21 cellular contexts compared by ENCODE assay signal in genomic region chr16:35342012-35342411, GRCh38.
DNase-seq lines count a peak whose midpoint lies in the region; ATAC-seq, FAIRE-seq and TF ChIP-seq lines count a peak whose summit lies in the region.
"Had no signal": no experiment of that assay in that cellular context is flagged by ENCODE, and none has a peak within 500 bp of the region (broad histone marks: within the 10 kb centered on the region; RNA-seq: fewer than 3 reads in every experiment).

No MANE protein-coding gene starts in this region.

- H3K27ac ChIP-seq in HepG2 (ENCODE audit: extremely low read length, insufficient read depth, low read length) (no peak overlapping the region), right lobe of liver (no peak overlapping the region), IMR-90 (ENCODE audit: insufficient read depth, low read length) (no peak overlapping the region)
- H3K27ac ChIP-seq: 22Rv1; BLaER1 treated with 17β-estradiol and CSF1 and Interleukin-3, amounts not matched to agents 10 nM and 100 nM; C4-2B had no signal

- H4K91ac ChIP-seq in IMR-90 (ENCODE audit: insufficient read depth, low read depth, low read length) = no peak overlapping the region

- H3K4me1 ChIP-seq in HepG2 (ENCODE audit: insufficient read depth, low read length) (no peaks in the 10 kb centered on the region), right lobe of liver (no peaks in the 10 kb centered on the region), IMR-90 (ENCODE audit: control insufficient read depth, insufficient read depth, low read length) (no peaks in the 10 kb centered on the region)
- H3K4me1 ChIP-seq: BLaER1 treated with 17β-estradiol and CSF1 and Interleukin-3, amounts not matched to agents 10 nM and 100 nM; Caco-2 had no signal

- WGBS in HepG2 (ENCODE audit: low lambda C conversion rate) = 4% methylated on average over 4 of the region's 4 CpGs
- WGBS in right lobe of liver (ENCODE audit: insufficient coverage, low coverage, low lambda C conversion rate, missing lambda C conversion rate) = 16% methylated on average over 4 of the region's 4 CpGs
- no CpG with 5 or more reads among the region's 4 CpGs for WGBS in IMR-90 (ENCODE audit: extremely low coverage in 2 of 2, insufficient read length in 1 of 2), 2 experiments

- TF ChIP-seq EP300 in HepG2 (IDR thresholded peaks at IDR 0.05; ENCODE audit: low read depth in 2 of 2, low read length in 2 of 2) (no peak), HepG2 (CRISPR knock-in tag; IDR thresholded peaks at IDR 0.05; ENCODE audit: borderline replicate concordance) (no peak)

- H2BK20ac ChIP-seq in IMR-90 (ENCODE audit: low read depth, low read length) = no peak overlapping the region

- no peak overlapping the region for H2AK5ac ChIP-seq in IMR-90 (ENCODE audit: low read depth, low read length)

- dilution Hi-C loops in IMR-90 (cut with HindIII; ENCODE audit: low sequenced_read_pairs, unreplicated experiment) = no loop called here

- no peak for FAIRE-seq in HepG2 (lab: Jason Lieb, UNC)
- peak; percentile 5 for FAIRE-seq in urothelium cell line (lab: Jason Lieb, UNC)
- FAIRE-seq: D721Med, G401.6, GM12891, GM18507 had no signal

- DNase-seq in HepG2 (ENCODE audit: low spot score) (no peak), right lobe of liver (no peak), IMR-90 (no peak), urothelium cell line (ENCODE audit: low spot score) (no peak), AG08396 (ENCODE audit: low spot score) (no peak), T-helper 9 cell (no peak)
- DNase-seq: ACHN; AML-193; Caco-2; Calu3; CD4-positive, alpha-beta T cell; CD8-positive, alpha-beta T cell; DMS79 treated with DMSO at 0.1 percent for 48 hours; GF-D8 had no signal

- H3K36me3 ChIP-seq in HepG2 (replicated peaks in 1 of 2; ENCODE audit: control insufficient read depth in 1 of 2, insufficient read depth in 2 of 2, low read length in 2 of 2) = no peaks in the 10 kb centered on the region; a peak in 1 of 5 replicates
- H3K36me3 ChIP-seq in right lobe of liver = no peaks in the 10 kb centered on the region
- no peaks in the 10 kb centered on the region for H3K36me3 ChIP-seq in IMR-90 (ENCODE audit: control insufficient read depth, insufficient read depth, low read length)
- H3K36me3 ChIP-seq: BLaER1 treated with 17β-estradiol and CSF1 and Interleukin-3, amounts not matched to agents 10 nM and 100 nM had no signal

- intact Hi-C loops in HepG2 (cut with micrococcal nuclease; ENCODE audit: unreplicated experiment) (no loop called here), right lobe of liver (cut with DNase I) (no loop called here), IMR-90 (cut with micrococcal nuclease) (no loop called here)

- in situ Hi-C loops in HepG2 (cut with HindIII; ENCODE audit: extremely low pct_ligation_motif_present, low pct_unique_long_range_greater_than_20kb) (no loop called here), IMR-90 (cut with MboI; ENCODE audit: low sequenced_read_pairs) (no loop called here)

- H3K79me1 ChIP-seq in IMR-90 (ENCODE audit: low read depth in 1 of 2, low read length in 2 of 2) = no peaks in the 10 kb centered on the region

- TF ChIP-seq CTCF in HepG2 (CRISPR knock-in tag; IDR thresholded peaks at IDR 0.05) = no peak
- no peak for TF ChIP-seq CTCF in right lobe of liver (IDR thresholded peaks at IDR 0.05)
- no peak for TF ChIP-seq CTCF in IMR-90 (conservative IDR thresholded peaks at IDR 0.05; ENCODE audit: low read depth, low read length)

- no peaks in the 10 kb centered on the region for H3K79me2 ChIP-seq in HepG2 (ENCODE audit: insufficient read depth, low read length)

- no peak overlapping the region for H3K14ac ChIP-seq in IMR-90 (replicated peaks; ENCODE audit: low read depth, low read length)

- no peak overlapping the region for H3K4ac ChIP-seq in IMR-90 (ENCODE audit: low read depth, low read length)

- H4K5ac ChIP-seq in IMR-90 (ENCODE audit: low read depth, low read length) = no peak overlapping the region

- BruUV-seq in HepG2 (replicated peaks; lab: Mats Ljungman, UMichigan) (no TSS peak), IMR-90 (replicated peaks; lab: Mats Ljungman, UMichigan) (no TSS peak)

- TF ChIP-seq RAD21 in HepG2 (CRISPR knock-in tag; IDR thresholded peaks at IDR 0.05) (no peak), IMR-90 (IDR thresholded peaks at IDR 0.05; ENCODE audit: low read length) (no peak)

- no peak overlapping the region for H2BK120ac ChIP-seq in IMR-90 (ENCODE audit: low read depth, low read length)

- CTCF ChIA-PET in HepG2 (lab: Yijun Ruan, JAX; ENCODE audit: low intra/inter-chr PET ratio, low total read pairs) (no interaction called here), IMR-90 (lab: Yijun Ruan, JAX) (no interaction called here)

- H2AFZ ChIP-seq in HepG2 (ENCODE audit: low read length) (no peak overlapping the region), IMR-90 (replicated peaks; ENCODE audit: low read length, poor library complexity) (no peak overlapping the region)

- no peak overlapping the region for H3K56ac ChIP-seq in IMR-90 (ENCODE audit: extremely low read depth, insufficient read depth, low read length)

- no peaks in the 10 kb centered on the region for H3K9me1 ChIP-seq in IMR-90 (ENCODE audit: insufficient read depth, low read length)

- H3K23ac ChIP-seq in IMR-90 (ENCODE audit: low read depth, low read length) = no peak overlapping the region

- no peak overlapping the region for H2AK9ac ChIP-seq in IMR-90 (replicated peaks; ENCODE audit: low read depth, low read length, poor library complexity)

- H3K9me3 ChIP-seq in HepG2 (ENCODE audit: low read length) = peaks cover 85% of the 10 kb centered on the region
- H3K9me3 ChIP-seq in right lobe of liver = no peaks in the 10 kb centered on the region
- H3K9me3 ChIP-seq in IMR-90 (ENCODE audit: control insufficient read depth, insufficient read depth, low read length) = peaks cover 6% of the 10 kb centered on the region; the same call in 1 of the 2 replicates
- H3K9me3 ChIP-seq: Caco-2 had no signal

- no peak overlapping the region for H4K8ac ChIP-seq in IMR-90 (ENCODE audit: low read depth in 2 of 2, low read length in 2 of 2)

- H3K4me3 ChIP-seq in HepG2 (replicated peaks in 1 of 3; ENCODE audit: insufficient read depth in 1 of 3, low read depth in 2 of 3, low read length in 3 of 3) (no peak overlapping the region), right lobe of liver (no peak overlapping the region), IMR-90 (ENCODE audit: insufficient read depth, low read depth, low read length) (no peak overlapping the region)
- H3K4me3 ChIP-seq: BLaER1 treated with 17β-estradiol and CSF1 and Interleukin-3, amounts not matched to agents 10 nM and 100 nM had no signal

- no peak overlapping the region for H2BK15ac ChIP-seq in IMR-90 (ENCODE audit: low read depth, low read length)

- no peaks in the 10 kb centered on the region for H4K20me1 ChIP-seq in HepG2 (ENCODE audit: insufficient read depth, low read length)
- no peaks in the 10 kb centered on the region for H4K20me1 ChIP-seq in IMR-90 (ENCODE audit: insufficient read depth, low read length)
- H4K20me1 ChIP-seq: BLaER1 treated with 17β-estradiol and CSF1 and Interleukin-3, amounts not matched to agents 10 nM and 100 nM had no signal

- H3K18ac ChIP-seq in IMR-90 (ENCODE audit: low read depth, low read length) = no peak overlapping the region

- TF ChIP-seq POLR2A in HepG2 (IDR thresholded peaks at IDR 0.05; ENCODE audit: insufficient read depth in 1 of 2, low read depth in 2 of 2, low read length in 2 of 2) (no peak), right lobe of liver (IDR thresholded peaks at IDR 0.05) (no peak), IMR-90 (IDR thresholded peaks at IDR 0.05; ENCODE audit: low read depth, low read length) (no peak)

- ATAC-seq in HepG2 = no peak
- no peak for ATAC-seq in right lobe of liver
- no peak for ATAC-seq in IMR-90 (ENCODE audit: low read depth)
- ATAC-seq: CD8-positive, alpha-beta T cell had no signal

- no peaks in the 10 kb centered on the region for H3K27me3 ChIP-seq in HepG2 (ENCODE audit: control insufficient read depth in 1 of 2, insufficient read depth in 2 of 2, low read length in 2 of 2)
- no peaks in the 10 kb centered on the region for H3K27me3 ChIP-seq in right lobe of liver
- no peaks in the 10 kb centered on the region for H3K27me3 ChIP-seq in IMR-90 (ENCODE audit: control insufficient read depth, insufficient read depth, low read length)
- H3K27me3 ChIP-seq: BLaER1 treated with 17β-estradiol and CSF1 and Interleukin-3, amounts not matched to agents 10 nM and 100 nM had no signal

- H2BK5ac ChIP-seq in IMR-90 (ENCODE audit: low read depth, low read length, poor library complexity, severe bottlenecking) = no peak overlapping the region

- POLR2A ChIA-PET in HepG2 (lab: Yijun Ruan, JAX) (no interaction called here), IMR-90 (lab: Charles Lee; ENCODE audit: unreplicated experiment) (no interaction called here)

- H3K9ac ChIP-seq in HepG2 (ENCODE audit: insufficient read depth, low read depth, low read length) (no peak overlapping the region), IMR-90 (ENCODE audit: low read depth, low read length) (no peak overlapping the region)
- H3K9ac ChIP-seq: BLaER1 treated with 17β-estradiol and CSF1 and Interleukin-3, amounts not matched to agents 10 nM and 100 nM had no signal

- H3K4me2 ChIP-seq in HepG2 (ENCODE audit: low read depth, low read length) = no peak overlapping the region
- H3K4me2 ChIP-seq in IMR-90 (ENCODE audit: low read depth, low read length) = no peak overlapping the region
- H3K4me2 ChIP-seq: BLaER1 treated with 17β-estradiol and CSF1 and Interleukin-3, amounts not matched to agents 10 nM and 100 nM had no signal

TF ChIP-seq in HepG2, 621 proteins besides CTCF, POLR2A, EP300 and RAD21:
- peak in 1 of 2 experiments; percentile 73; a peak in 3 of 4 replicates for TF ChIP-seq MAFK (conservative IDR thresholded peaks at IDR 0.05 in 1 of 2, IDR thresholded peaks at IDR 0.05 in 1 of 2; ENCODE audit: low read length in 2 of 2)
- no peak for TF ChIP-seq RFXANK (CRISPR knock-in tag; IDR thresholded peaks at IDR 0.05)
- TF ChIP-seq MAFF (IDR thresholded peaks at IDR 0.05; ENCODE audit: low read depth, low read length) = peak; percentile 63

TF ChIP-seq in IMR-90, 13 proteins besides CTCF, POLR2A, EP300 and RAD21:
- TF ChIP-seq SMC3 (IDR thresholded peaks at IDR 0.05; ENCODE audit: low read depth, low read length) (no peak), MAFK (IDR thresholded peaks at IDR 0.05; ENCODE audit: low read depth, low read length) (peak; percentile 39; the same call in 1 of the 2 replicates)
